ENCODE assay signal across 20 cellular contexts in genomic region chr3:78809941-78810340, GRCh38.
DNase-seq lines count a peak whose midpoint lies in the region; ATAC-seq, FAIRE-seq and TF ChIP-seq lines count a peak whose summit lies in the region.
"Had no signal": no experiment of that assay in that cellular context is flagged by ENCODE, and none has a peak within 500 bp of the region (broad histone marks: within the 10 kb centered on the region; RNA-seq: fewer than 3 reads in every experiment).

No MANE protein-coding gene starts in this region.

- no peak overlapping the region for H2AFZ ChIP-seq in hepatocyte

- peaks cover 12% of the 10 kb centered on the region for H3K4me1 ChIP-seq in hepatocyte (ENCODE audit: insufficient read depth)

- 66% methylated on average over 5 of the region's 5 CpGs for WGBS in hepatocyte (ENCODE audit: low lambda C conversion rate, missing lambda C conversion rate)

- peak overlapping the region; percentile 13 for H3K4me2 ChIP-seq in hepatocyte
- H3K4me2 ChIP-seq: KMS-11, SK-N-SH had no signal

- H3K4me3 ChIP-seq in hepatocyte (no peak overlapping the region), coronary artery (no peak overlapping the region)

- peak; percentile 80 for DNase-seq in DMS 273 (lab: John Stamatoyannopoulos, UW; ENCODE audit: unreplicated experiment)
- peak; percentile 74 for DNase-seq in NCI-H1694 treated with DMSO at 0.1 percent for 48 hours (lab: John Stamatoyannopoulos, UW)
- peak; percentile 11 for DNase-seq in hepatocyte (ENCODE audit: low spot score)
- no peak for DNase-seq in stimulated activated CD4-positive, alpha-beta T cell treated with anti-CD3 and anti-CD28 coated beads, Interleukin-2, amount 100 ng/mL, for 24 hours
- DNase-seq in coronary artery (ENCODE audit: low spot score): no peak
- no peak for DNase-seq in NCI-H345 (lab: John Stamatoyannopoulos, UW)
- DNase-seq: CD4-positive, CD25-positive, alpha-beta regulatory T cell; COR-L47; NCI-H1417; NCI-H1930; NCI-H510A; NCI-H82; OCI-M1; SHP77; SK-N-SH had no signal

- TF ChIP-seq CTCF in hepatocyte (IDR thresholded peaks at IDR 0.05; ENCODE audit: poor library complexity) (no peak), coronary artery (IDR thresholded peaks at IDR 0.05) (no peak)

- ATAC-seq in HG03457 (IDR thresholded peaks at IDR 0.05; ENCODE audit: unreplicated experiment): no peak

- no peaks in the 10 kb centered on the region for H3K9me2 ChIP-seq in hepatocyte (replicated peaks; ENCODE audit: insufficient read depth)
- H3K9me2 ChIP-seq: SK-N-SH had no signal

- no peaks in the 10 kb centered on the region for H3K79me2 ChIP-seq in hepatocyte

- peak; percentile 69 for FAIRE-seq in endometrium (lab: Jason Lieb, UNC)
- FAIRE-seq: H54 had no signal

- H3K27ac ChIP-seq in hepatocyte (no peak overlapping the region), coronary artery (no peak overlapping the region)
- H3K27ac ChIP-seq: HL-60, KMS-11 had no signal

- no peaks in the 10 kb centered on the region for H3K9me3 ChIP-seq in hepatocyte (ENCODE audit: low read depth)
- H3K9me3 ChIP-seq: SK-N-SH had no signal

- H4K20me1 ChIP-seq in hepatocyte (ENCODE audit: insufficient read depth, poor library complexity, severe bottlenecking): no peaks in the 10 kb centered on the region

- H3K36me3 ChIP-seq in hepatocyte (replicated peaks; ENCODE audit: insufficient read depth, low read depth): no peaks in the 10 kb centered on the region

- H3K27me3 ChIP-seq in hepatocyte: no peaks in the 10 kb centered on the region

Comparison
In these comparisons a context has a peak if more than half of its experiments do, and no peak if none do; other contexts are left out.
1. DNase-seq: peak in DMS 273 (single experiment), NCI-H1694 treated with DMSO at 0.1 percent for 48 hours (single experiment) and hepatocyte (single experiment); none in stimulated activated CD4-positive, alpha-beta T cell treated with anti-CD3 and anti-CD28 coated beads, Interleukin-2, amount 100 ng/mL, for 24 hours (0 of 2), coronary artery (single experiment) and NCI-H345 (single experiment).